Comparison of ENCODE assay signal across 8 cellular contexts in the genomic region with DNA sequence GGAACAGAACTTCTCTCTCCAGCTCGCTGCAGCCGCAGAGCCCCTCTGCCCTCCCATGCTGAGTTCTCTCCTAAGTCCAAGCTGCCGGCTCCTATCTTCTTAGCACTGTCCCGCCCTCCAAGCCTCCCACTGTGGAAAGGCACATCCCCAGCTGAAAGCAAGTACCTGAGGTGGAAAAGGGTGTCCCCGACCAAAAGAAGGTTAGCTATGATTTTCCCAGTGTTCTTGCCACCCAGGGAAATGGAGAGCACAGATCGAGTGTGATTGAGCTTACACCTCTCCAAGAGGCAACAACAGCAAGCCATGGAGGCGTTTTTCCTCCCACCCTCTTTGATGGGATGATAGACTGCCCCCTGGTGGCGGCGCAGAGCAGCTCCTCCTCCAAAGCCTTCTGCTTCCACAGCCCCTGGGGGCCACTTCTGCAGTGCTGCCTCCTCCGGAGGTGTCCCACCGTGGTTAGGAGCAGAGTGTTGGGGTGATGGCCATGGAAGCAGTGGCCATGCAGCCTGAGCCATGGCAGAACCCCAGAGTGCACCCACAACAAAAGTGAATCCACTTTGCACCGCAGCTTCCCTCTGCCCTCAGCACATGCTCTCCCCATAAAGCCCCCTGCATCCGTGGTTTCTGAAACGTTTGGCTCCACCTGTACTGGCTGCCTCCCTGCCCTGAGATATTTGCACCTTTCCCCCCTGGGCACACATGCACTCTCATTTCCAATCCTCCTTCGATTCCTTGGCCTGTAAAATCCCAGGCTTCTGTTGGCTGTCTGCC.
DNase-seq lines count a peak whose midpoint lies in the region; ATAC-seq and TF ChIP-seq lines count a peak whose summit lies in the region.

No MANE protein-coding gene starts in this region.

- H3K27me3 Mint-ChIP-seq in endodermal cell (ENCODE audit: insufficient read depth) (no peaks in the 10 kb centered on the region), nephron (ENCODE audit: low read depth) (peaks cover 10% of the 10 kb centered on the region)

- no peak overlapping the region for H3K4me3 ChIP-seq in HFF-Myc (replicated peaks; ENCODE audit: low read depth, low read length)
- H3K4me3 ChIP-seq in endodermal cell (ENCODE audit: low read length), result no peak overlapping the region
- no peak overlapping the region for H3K4me3 ChIP-seq in tibial nerve

- no peak for ATAC-seq in HG03095 (IDR thresholded peaks at IDR 0.05; ENCODE audit: unreplicated experiment)

- H3K4me1 Mint-ChIP-seq in endodermal cell (peaks cover 34% of the 10 kb centered on the region), nephron (peaks cover 16% of the 10 kb centered on the region)

- no peak overlapping the region for H3K27ac ChIP-seq in endodermal cell (ENCODE audit: low read depth, low read length)
- no peak overlapping the region for H3K27ac ChIP-seq in tibial nerve

- peaks cover 6% of the 10 kb centered on the region for H3K4me1 ChIP-seq in endodermal cell (ENCODE audit: control insufficient read depth, insufficient read depth, low read length)
- no peaks in the 10 kb centered on the region for H3K4me1 ChIP-seq in tibial nerve

- H3K27me3 ChIP-seq in endodermal cell (ENCODE audit: control insufficient read depth, insufficient read depth, low read length, poor library complexity, severe bottlenecking) (no peaks in the 10 kb centered on the region), tibial nerve (no peaks in the 10 kb centered on the region)

- TF ChIP-seq CTCF in HFF-Myc (IDR thresholded peaks at IDR 0.05; ENCODE audit: low read depth, low read length, missing control alignments) (peak; percentile 89), endodermal cell (conservative IDR thresholded peaks at IDR 0.05) (peak; percentile 99), nephron (IDR thresholded peaks at IDR 0.05; ENCODE audit: unreplicated experiment in 3 of 3) (peak; percentile 59 to 66 (median 64)), tibial nerve (IDR thresholded peaks at IDR 0.05) (peak; percentile 23 to 51 (median 43))

- H3K4me3 Mint-ChIP-seq in endodermal cell (peak overlapping the region; percentile 42), nephron (no peak overlapping the region)

- H3K27ac Mint-ChIP-seq in endodermal cell (peak overlapping the region; percentile 81), nephron (peak overlapping the region in 1 of 3 experiments; percentile 27)

- H3K36me3 Mint-ChIP-seq in endodermal cell (ENCODE audit: low read depth), result no peaks in the 10 kb centered on the region
- H3K36me3 Mint-ChIP-seq in nephron (ENCODE audit: low read depth), result no peaks in the 10 kb centered on the region

- DNase-seq in GM03348 (ENCODE audit: low spot score) (peak; percentile 79), HFF-Myc (ENCODE audit: extremely low read depth, low read depth) (peak; percentile 15), NCI-H446 treated with DMSO at 0.1 percent for 48 hours (lab: John Stamatoyannopoulos, UW) (peak; percentile 6), endodermal cell (peak; percentile 87), tibial nerve (ENCODE audit: low spot score in 2 of 2) (no peak)
- DNase-seq in activated CD4-positive, alpha-beta T cell treated with anti-CD3 and anti-CD28 coated beads, Interleukin-2, amount 50 U/mL, for 1 hour, result peak; percentile 41

- H3K9me3 ChIP-seq in endodermal cell (ENCODE audit: control insufficient read depth, low read length) (no peaks in the 10 kb centered on the region), tibial nerve (no peaks in the 10 kb centered on the region)

- no peaks in the 10 kb centered on the region for H3K36me3 ChIP-seq in endodermal cell (ENCODE audit: control insufficient read depth, insufficient read depth, low read length)
- no peaks in the 10 kb centered on the region for H3K36me3 ChIP-seq in tibial nerve

- TF ChIP-seq EP300 in tibial nerve (IDR thresholded peaks at IDR 0.05), result no peak

- H3K9me3 Mint-ChIP-seq in endodermal cell (no peaks in the 10 kb centered on the region), nephron (no peaks in the 10 kb centered on the region)

- no peak overlapping the region for H3K9ac ChIP-seq in endodermal cell (ENCODE audit: extremely low read depth, low read length, poor library complexity, severe bottlenecking)

- 65 to 83% methylated on average over 8 to 15 of the region's 15 CpGs for WGBS in endodermal cell (ENCODE audit: insufficient coverage in 1 of 2, insufficient read length in 1 of 2), 2 experiments
- 52 to 60% methylated on average over 15 of the region's 15 CpGs for WGBS in tibial nerve, 2 donors

- no peak for TF ChIP-seq POLR2A in tibial nerve (IDR thresholded peaks at IDR 0.05)

Comparison
In these comparisons a context has a peak if more than half of its experiments do, and no peak if none do; other contexts are left out.
1. DNase-seq: peak in GM03348 (single experiment), HFF-Myc (single experiment), NCI-H446 treated with DMSO at 0.1 percent for 48 hours (single experiment), activated CD4-positive, alpha-beta T cell treated with anti-CD3 and anti-CD28 coated beads, Interleukin-2, amount 50 U/mL, for 1 hour (single experiment) and endodermal cell (single experiment); none in tibial nerve (0 of 2).
2. CTCF ChIP-seq: peak in every context shown above with its lines; median percentile 99 in endodermal cell; 89 in HFF-Myc; 64 in nephron; 43 in tibial nerve.